7 cellular contexts compared by ENCODE assay signal in the genomic region with DNA sequence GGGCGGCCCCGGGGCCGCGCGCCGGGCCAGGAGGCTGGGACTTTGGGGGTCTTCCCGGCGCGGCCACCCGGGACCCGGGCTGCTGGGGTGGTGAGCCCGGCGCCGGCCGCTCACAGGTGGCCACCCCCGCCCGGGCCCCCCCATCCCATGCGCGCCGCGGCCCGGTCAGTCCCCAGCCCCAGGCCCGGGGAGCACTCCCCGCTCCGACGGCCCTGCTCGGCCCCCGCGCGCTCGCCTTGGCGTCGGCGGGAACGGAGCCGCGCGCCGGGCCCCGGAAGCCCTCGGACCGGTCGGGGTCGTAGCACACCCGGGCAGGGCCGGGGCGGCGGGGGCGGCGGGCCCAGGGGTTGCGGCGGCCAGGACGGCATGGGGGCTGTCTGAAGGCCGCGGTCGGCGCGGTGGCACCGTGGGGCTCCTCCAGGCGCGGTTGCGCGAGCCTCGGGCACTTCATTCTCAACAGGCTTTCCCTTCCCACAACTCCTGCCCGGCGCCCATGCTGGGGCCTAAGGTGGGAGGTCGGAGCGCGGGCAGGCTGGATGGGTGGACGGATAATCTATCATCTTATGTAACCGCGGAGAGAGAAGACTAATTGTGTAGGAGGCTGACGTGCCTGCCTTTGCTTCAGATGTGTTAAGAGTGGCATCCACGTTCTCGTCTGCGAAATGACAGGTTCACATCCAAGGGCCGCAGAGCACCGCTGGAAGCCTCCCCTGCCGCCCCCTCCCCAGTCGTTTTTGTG. TPM values are rescaled to one million over a fixed set of nuclear protein-coding genes. Genes with fewer than 3 reads are reported as not detected.
DNase-seq lines count a peak whose midpoint lies in the region; ATAC-seq, FAIRE-seq and TF ChIP-seq lines count a peak whose summit lies in the region.

No MANE protein-coding gene starts in this region.

- H3K9ac ChIP-seq in iPS-20b (ENCODE audit: low read depth, low read length), result peak overlapping the region; percentile 32; the same call in 1 of the 2 replicates

- no peaks in the 10 kb centered on the region for H3K9me3 ChIP-seq in iPS-20b (ENCODE audit: insufficient read depth, low read depth, low read length)

- ATAC-seq in GM18517 (IDR thresholded peaks at IDR 0.05; ENCODE audit: unreplicated experiment) (peak; percentile 26), HG03139 (IDR thresholded peaks at IDR 0.05; ENCODE audit: unreplicated experiment) (peak; percentile 26)
- ATAC-seq in activated naive CD8-positive, alpha-beta T cell treated with anti-CD3 and anti-CD28 coated beads, Interleukin-2, amount 50 U/mL, for 24 hours, result peak; percentile 11
- peak; percentile 52 for ATAC-seq in stimulated activated memory B cell treated with anti-CD40 and anti-IgM and Interleukin-4, amounts not matched to agents 10 μg/mL and 1 μg/mL and 100 μg/mL, for 72 hours

- no peaks in the 10 kb centered on the region for H3K36me3 Mint-ChIP-seq in activated naive CD8-positive, alpha-beta T cell treated with anti-CD3 and anti-CD28 coated beads, Interleukin-2, amount 50 U/mL, for 24 hours (ENCODE audit: low read depth)
- no peaks in the 10 kb centered on the region for H3K36me3 Mint-ChIP-seq in stimulated activated memory B cell treated with anti-CD40 and anti-IgM and Interleukin-4, amounts not matched to agents 10 μg/mL and 1 μg/mL and 100 μg/mL, for 72 hours

- H3K27me3 ChIP-seq in iPS-20b (ENCODE audit: insufficient read depth, low read length), result peaks cover 31% of the 10 kb centered on the region

- H3K27ac ChIP-seq in iPS-20b (ENCODE audit: low read length), result no peak overlapping the region

- H3K4me1 Mint-ChIP-seq in activated naive CD8-positive, alpha-beta T cell treated with anti-CD3 and anti-CD28 coated beads, Interleukin-2, amount 50 U/mL, for 24 hours, result peaks cover 14% of the 10 kb centered on the region
- H3K4me1 Mint-ChIP-seq in stimulated activated memory B cell treated with anti-CD40 and anti-IgM and Interleukin-4, amounts not matched to agents 10 μg/mL and 1 μg/mL and 100 μg/mL, for 72 hours, result peaks cover 23% of the 10 kb centered on the region

- H3K9me3 Mint-ChIP-seq in activated naive CD8-positive, alpha-beta T cell treated with anti-CD3 and anti-CD28 coated beads, Interleukin-2, amount 50 U/mL, for 24 hours, result no peaks in the 10 kb centered on the region
- H3K9me3 Mint-ChIP-seq in stimulated activated memory B cell treated with anti-CD40 and anti-IgM and Interleukin-4, amounts not matched to agents 10 μg/mL and 1 μg/mL and 100 μg/mL, for 72 hours, result no peaks in the 10 kb centered on the region

- no peak overlapping the region for H3K27ac Mint-ChIP-seq in activated naive CD8-positive, alpha-beta T cell treated with anti-CD3 and anti-CD28 coated beads, Interleukin-2, amount 50 U/mL, for 24 hours
- no peak overlapping the region for H3K27ac Mint-ChIP-seq in stimulated activated memory B cell treated with anti-CD40 and anti-IgM and Interleukin-4, amounts not matched to agents 10 μg/mL and 1 μg/mL and 100 μg/mL, for 72 hours

- DNase-seq in activated naive CD8-positive, alpha-beta T cell treated with anti-CD3 and anti-CD28 coated beads, Interleukin-2, amount 50 U/mL, for 24 hours, result peak; percentile 36
- DNase-seq in GOT3 (lab: John Stamatoyannopoulos, UW) (no peak), GM12892 (ENCODE audit: insufficient read length) (no peak)

- peak overlapping the region; percentile 79 for H3K4me3 Mint-ChIP-seq in activated naive CD8-positive, alpha-beta T cell treated with anti-CD3 and anti-CD28 coated beads, Interleukin-2, amount 50 U/mL, for 24 hours
- H3K4me3 Mint-ChIP-seq in stimulated activated memory B cell treated with anti-CD40 and anti-IgM and Interleukin-4, amounts not matched to agents 10 μg/mL and 1 μg/mL and 100 μg/mL, for 72 hours, result peak overlapping the region; percentile 66

- H3K27me3 Mint-ChIP-seq in activated naive CD8-positive, alpha-beta T cell treated with anti-CD3 and anti-CD28 coated beads, Interleukin-2, amount 50 U/mL, for 24 hours, result peaks cover 28% of the 10 kb centered on the region
- peaks cover 93% of the 10 kb centered on the region for H3K27me3 Mint-ChIP-seq in stimulated activated memory B cell treated with anti-CD40 and anti-IgM and Interleukin-4, amounts not matched to agents 10 μg/mL and 1 μg/mL and 100 μg/mL, for 72 hours

- no peak for FAIRE-seq in GM12892 (lab: Jason Lieb, UNC)

- no peaks in the 10 kb centered on the region for H3K36me3 ChIP-seq in iPS-20b (ENCODE audit: insufficient read depth, low read depth, low read length)

- TF ChIP-seq POLR2A in GM12892 (IDR thresholded peaks at IDR 0.05; ENCODE audit: low read depth, low read length), result no peak

- peak overlapping the region; percentile 70 for H3K4me3 ChIP-seq in iPS-20b (ENCODE audit: low read length)

- no peaks in the 10 kb centered on the region; the same call in 1 of the 2 replicates for H3K4me1 ChIP-seq in iPS-20b (ENCODE audit: insufficient read depth, low read length)

RNA-seq across cellular contexts. Expression of a gene that starts 0.6 kb away (rescaled TPM):
- 1.5 TPM for polyA plus RNA-seq in GM12892 (2012; ENCODE audit: missing spikeins)

RNA-seq across cellular contexts. Expression of a gene that starts 43.9 kb away (rescaled TPM):
- polyA plus RNA-seq in GM12892 (2012; ENCODE audit: missing spikeins), result 11.9 TPM
